ENCODE assay signal across 1 cellular context in genomic region chr2:215717627-215718412, GRCh38.
TF ChIP-seq lines count a peak whose summit lies in the region.

No MANE protein-coding gene starts in this region.

TF ChIP-seq in K562, 482 proteins besides CTCF, POLR2A, EP300 and RAD21:
- TF ChIP-seq HNRNPH1 (optimal IDR thresholded peaks at IDR 0.05; ENCODE audit: low read depth, low read length) = no peak
- TF ChIP-seq CBX3 (IDR thresholded peaks at IDR 0.05; ENCODE audit: borderline replicate concordance in 1 of 2, low read length in 2 of 2) = no peak
- no peak for TF ChIP-seq TRIM28 (IDR thresholded peaks at IDR 0.05)
- TF ChIP-seq KDM1A (IDR thresholded peaks at IDR 0.05) = no peak
- no peak for TF ChIP-seq ZBTB12 (CRISPR knock-in tag; IDR thresholded peaks at IDR 0.05)
- TF ChIP-seq ZNF282 (CRISPR knock-in tag; IDR thresholded peaks at IDR 0.05) = no peak
- TF ChIP-seq ZHX1 (conservative IDR thresholded peaks at IDR 0.05; ENCODE audit: low read length) = no peak
- no peak for TF ChIP-seq ATF4 (CRISPR knock-in tag; IDR thresholded peaks at IDR 0.05)
- TF ChIP-seq MCM3 (IDR thresholded peaks at IDR 0.05) = no peak
- TF ChIP-seq, protein P1, sequence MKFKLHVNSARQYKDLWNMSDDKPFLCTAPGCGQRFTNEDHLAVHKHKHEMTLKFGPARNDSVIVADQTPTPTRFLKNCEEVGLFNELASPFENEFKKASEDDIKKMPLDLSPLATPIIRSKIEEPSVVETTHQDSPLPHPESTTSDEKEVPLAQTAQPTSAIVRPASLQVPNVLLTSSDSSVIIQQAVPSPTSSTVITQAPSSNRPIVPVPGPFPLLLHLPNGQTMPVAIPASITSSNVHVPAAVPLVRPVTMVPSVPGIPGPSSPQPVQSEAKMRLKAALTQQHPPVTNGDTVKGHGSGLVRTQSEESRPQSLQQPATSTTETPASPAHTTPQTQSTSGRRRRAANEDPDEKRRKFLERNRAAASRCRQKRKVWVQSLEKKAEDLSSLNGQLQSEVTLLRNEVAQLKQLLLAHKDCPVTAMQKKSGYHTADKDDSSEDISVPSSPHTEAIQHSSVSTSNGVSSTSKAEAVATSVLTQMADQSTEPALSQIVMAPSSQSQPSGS (CRISPR knock-in tag; IDR thresholded peaks at IDR 0.05) = no peak
- TF ChIP-seq SNRNP70 (optimal IDR thresholded peaks at IDR 0.05; ENCODE audit: low read depth, low read length) = no peak
- TF ChIP-seq ZNF24 (IDR thresholded peaks at IDR 0.05) = no peak
- no peak for TF ChIP-seq ETS2 (tag; IDR thresholded peaks at IDR 0.05; ENCODE audit: borderline replicate concordance, poor library complexity, severe bottlenecking)
- TF ChIP-seq XRCC4 (IDR thresholded peaks at IDR 0.05; ENCODE audit: extremely low read depth, insufficient read depth, insufficient read length) = no peak
- no peak for TF ChIP-seq HDAC2 (IDR thresholded peaks at IDR 0.05)
- TF ChIP-seq PPARD (CRISPR knock-in tag; IDR thresholded peaks at IDR 0.05) = no peak
